In the genomic region with DNA sequence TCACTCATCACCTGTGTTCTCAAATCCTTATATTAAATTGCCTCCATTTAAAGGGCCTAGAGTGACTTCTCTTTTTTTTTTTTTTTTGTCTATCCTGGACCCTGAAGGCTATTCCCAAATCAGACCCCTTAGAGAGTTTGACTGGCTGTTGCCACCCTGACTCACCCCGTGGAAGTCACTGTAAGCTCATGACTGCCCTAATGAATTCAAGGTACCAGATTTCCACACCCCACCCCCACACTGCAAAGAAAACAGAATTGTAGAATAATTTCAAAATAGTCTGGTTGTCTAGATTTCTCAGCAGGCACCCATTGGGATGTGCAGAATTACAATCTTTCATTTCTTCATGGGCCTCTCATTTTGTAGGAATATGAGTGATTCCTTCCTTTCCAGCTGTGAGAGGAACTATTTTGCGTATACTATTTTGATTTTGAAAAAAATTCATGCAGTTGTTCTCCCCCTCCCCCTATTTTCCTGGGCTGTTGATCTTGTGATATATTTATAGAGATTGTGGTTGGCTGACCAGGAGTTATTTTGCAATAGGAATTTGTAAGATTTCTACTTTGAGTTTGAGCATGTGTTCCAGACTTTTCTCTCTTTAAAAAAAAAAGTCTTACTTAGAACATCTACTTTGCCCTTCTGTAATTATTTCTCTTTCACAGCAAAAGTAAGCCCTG, we compare ENCODE assay signal across 10 cellular contexts.
DNase-seq lines count a peak whose midpoint lies in the region; TF ChIP-seq lines count a peak whose summit lies in the region.
"Had no signal": no experiment of that assay in that cellular context is flagged by ENCODE, and none has a peak within 500 bp of the region (broad histone marks: within the 10 kb centered on the region; RNA-seq: fewer than 3 reads in every experiment).

No MANE protein-coding gene starts in this region.

- no peak for TF ChIP-seq EP300 in stomach (IDR thresholded peaks at IDR 0.05)

- TF ChIP-seq POLR2A in stomach (IDR thresholded peaks at IDR 0.05) = no peak

- H3K27ac ChIP-seq in ascending aorta = peak overlapping the region; percentile 77 to 91
- H3K27ac ChIP-seq in hepatocyte = peak overlapping the region; percentile 60
- H3K27ac ChIP-seq in stomach = peak overlapping the region in 3 of 5 donors; percentile 39 to 56 (median 48)
- H3K27ac ChIP-seq in OCI-LY7 (ENCODE audit: low read depth, low read length, poor library complexity, severe bottlenecking) = no peak overlapping the region
- H3K27ac ChIP-seq in CD8-positive, alpha-beta memory T cell (ENCODE audit: low read depth, low read length) = no peak overlapping the region
- H3K27ac ChIP-seq: testis had no signal

- no peaks in the 10 kb centered on the region for H3K27me3 ChIP-seq in ascending aorta
- H3K27me3 ChIP-seq in hepatocyte = no peaks in the 10 kb centered on the region
- H3K27me3 ChIP-seq in stomach = no peaks in the 10 kb centered on the region
- H3K27me3 ChIP-seq in CD8-positive, alpha-beta memory T cell (ENCODE audit: insufficient read depth, low read length, poor library complexity, severe bottlenecking) = no peaks in the 10 kb centered on the region
- H3K27me3 ChIP-seq: testis had no signal

- H3K4me2 ChIP-seq in hepatocyte = no peak overlapping the region
- H3K4me2 ChIP-seq in OCI-LY7 (ENCODE audit: low read length) = no peak overlapping the region

- POLR2A ChIA-PET in OCI-LY7 (lab: Charles Lee) = interaction anchor here (0.7 kb wide), 1 partner anchor 119 kb away, joined by 3 read pairs; no protein-coding TSS in a partner anchor
- POLR2A ChIA-PET in CD8-positive, alpha-beta memory T cell (lab: Charles Lee) = no interaction called here

- H4K20me1 ChIP-seq in hepatocyte (ENCODE audit: insufficient read depth, poor library complexity, severe bottlenecking) (peaks cover 5% of the 10 kb centered on the region), OCI-LY7 (ENCODE audit: insufficient read depth, low read length) (no peaks in the 10 kb centered on the region)

- no peak overlapping the region for H3K27ac Mint-ChIP-seq in CD8-positive, alpha-beta memory T cell
- H3K27ac Mint-ChIP-seq: activated CD8-positive, alpha-beta T cell treated with anti-CD3 and anti-CD28 coated beads, Interleukin-2, amount 10 ng/mL, durations not matched to agents 7 days and 5 days had no signal

- H3K9me2 ChIP-seq in hepatocyte (replicated peaks; ENCODE audit: insufficient read depth) (no peaks in the 10 kb centered on the region), OCI-LY7 (ENCODE audit: insufficient read depth, low read length) (no peaks in the 10 kb centered on the region)

- BruUV-seq in OCI-LY7 (replicated peaks; lab: Mats Ljungman, UMichigan) = no TSS peak

- peaks cover 6 to 11% of the 10 kb centered on the region in 2 donors for H3K27me3 Mint-ChIP-seq in CD8-positive, alpha-beta memory T cell

- CTCF ChIA-PET in OCI-LY7 (lab: Charles Lee; ENCODE audit: unreplicated experiment) = no interaction called here
- CTCF ChIA-PET in CD8-positive, alpha-beta memory T cell (lab: Charles Lee) = no interaction called here

- H3K4me3 ChIP-seq in HFF-Myc (replicated peaks; ENCODE audit: low read depth, low read length) = no peak overlapping the region
- H3K4me3 ChIP-seq in ascending aorta = no peak overlapping the region
- H3K4me3 ChIP-seq in hepatocyte = no peak overlapping the region
- H3K4me3 ChIP-seq in stomach = no peak overlapping the region
- H3K4me3 ChIP-seq in OCI-LY7 (ENCODE audit: low read depth, low read length, poor library complexity, severe bottlenecking) = no peak overlapping the region
- no peak overlapping the region for H3K4me3 ChIP-seq in CD8-positive, alpha-beta memory T cell (ENCODE audit: low read length)
- H3K4me3 ChIP-seq: testis had no signal

- 64% methylated on average over 2 of the region's 2 CpGs for WGBS in hepatocyte (ENCODE audit: low lambda C conversion rate, missing lambda C conversion rate)
- WGBS in stomach, 5 donors = 62 to 77% (median 67%) methylated on average over 2 of the region's 2 CpGs

- H3K36me3 Mint-ChIP-seq in CD8-positive, alpha-beta memory T cell = peaks cover 0 to 2% (median 0%) of the 10 kb centered on the region in 3 donors

- H3K36me3 ChIP-seq in ascending aorta (no peaks in the 10 kb centered on the region), hepatocyte (replicated peaks; ENCODE audit: insufficient read depth, low read depth) (no peaks in the 10 kb centered on the region), stomach (no peaks in the 10 kb centered on the region), OCI-LY7 (ENCODE audit: insufficient read depth, low read length) (no peaks in the 10 kb centered on the region)
- no peaks in the 10 kb centered on the region for H3K36me3 ChIP-seq in CD8-positive, alpha-beta memory T cell (ENCODE audit: insufficient read depth, low read length)

- H3K9me3 ChIP-seq in ascending aorta (no peaks in the 10 kb centered on the region), hepatocyte (ENCODE audit: low read depth) (no peaks in the 10 kb centered on the region), stomach (no peaks in the 10 kb centered on the region), OCI-LY7 (ENCODE audit: low read length) (no peaks in the 10 kb centered on the region)
- H3K9me3 ChIP-seq in CD8-positive, alpha-beta memory T cell (ENCODE audit: low read length) = no peaks in the 10 kb centered on the region
- H3K9me3 ChIP-seq: testis had no signal

- H3K4me3 Mint-ChIP-seq in CD8-positive, alpha-beta memory T cell = no peak overlapping the region
- H3K4me3 Mint-ChIP-seq: activated CD8-positive, alpha-beta T cell treated with anti-CD3 and anti-CD28 coated beads, Interleukin-2, amount 10 ng/mL, durations not matched to agents 7 days and 5 days had no signal

- intact Hi-C loops in ascending aorta (cut with DNase I) = loop anchor here (1.0 to 5.0 kb wide), 4 partner anchors 26 to 78 kb away; partner anchors contain the start of gene ZNF618
- intact Hi-C loops in stomach (cut with DNase I; ENCODE audit: low total_unique reads) = no loop called here
- intact Hi-C loops in OCI-LY7 (cut with micrococcal nuclease; ENCODE audit: unreplicated experiment) = no loop called here

- no peaks in the 10 kb centered on the region for H3K4me1 Mint-ChIP-seq in CD8-positive, alpha-beta memory T cell

- TF ChIP-seq CTCF in HFF-Myc (IDR thresholded peaks at IDR 0.05; ENCODE audit: low read depth, low read length, missing control alignments) = no peak
- TF ChIP-seq CTCF in ascending aorta (IDR thresholded peaks at IDR 0.05) = no peak
- TF ChIP-seq CTCF in hepatocyte (IDR thresholded peaks at IDR 0.05; ENCODE audit: poor library complexity) = no peak
- no peak for TF ChIP-seq CTCF in stomach (IDR thresholded peaks at IDR 0.05)
- no peak for TF ChIP-seq CTCF in OCI-LY7 (conservative IDR thresholded peaks at IDR 0.05; ENCODE audit: low read length)

- H2AFZ ChIP-seq in hepatocyte (no peak overlapping the region), OCI-LY7 (ENCODE audit: low read length) (no peak overlapping the region)

- H3K4me1 ChIP-seq in ascending aorta (peaks cover 9 to 42% of the 10 kb centered on the region in 2 donors), hepatocyte (ENCODE audit: insufficient read depth) (peaks cover 25% of the 10 kb centered on the region), stomach (peaks cover 8 to 42% (median 23%) of the 10 kb centered on the region in 4 donors), OCI-LY7 (ENCODE audit: insufficient read depth, low read length, poor library complexity, severe bottlenecking) (no peaks in the 10 kb centered on the region)
- H3K4me1 ChIP-seq in CD8-positive, alpha-beta memory T cell (ENCODE audit: insufficient read depth, low read length) = no peaks in the 10 kb centered on the region

- peaks cover 53% of the 10 kb centered on the region for H3K79me2 ChIP-seq in hepatocyte
- no peaks in the 10 kb centered on the region for H3K79me2 ChIP-seq in OCI-LY7 (ENCODE audit: insufficient read depth, low read depth, low read length)

- peak; percentile 37 for DNase-seq in HFF-Myc (ENCODE audit: extremely low read depth, low read depth)
- DNase-seq in ascending aorta (ENCODE audit: low spot score in 2 of 2) = peak in 1 of 2 donors; percentile 83
- no peak for DNase-seq in hepatocyte (ENCODE audit: low spot score)
- no peak for DNase-seq in stomach
- no peak for DNase-seq in OCI-LY7 (ENCODE audit: low spot score)
- no peak for DNase-seq in CD8-positive, alpha-beta memory T cell
- no peak for DNase-seq in HuH-7 (ENCODE audit: low spot score)
- DNase-seq in NCI-H2196 (lab: John Stamatoyannopoulos, UW; ENCODE audit: unreplicated experiment) = no peak
- DNase-seq: activated CD8-positive, alpha-beta T cell treated with anti-CD3 and anti-CD28 coated beads, Interleukin-2, amount 10 ng/mL, durations not matched to agents 7 days and 5 days; testis had no signal

- H3K9me3 Mint-ChIP-seq in CD8-positive, alpha-beta memory T cell = no peaks in the 10 kb centered on the region

Comparison
In these comparisons a context has a peak if more than half of its experiments do, and no peak if none do; other contexts are left out.
1. H3K27ac ChIP-seq: peak in ascending aorta (2 of 2), hepatocyte (single experiment) and stomach (3 of 5); none in OCI-LY7 (single experiment) and CD8-positive, alpha-beta memory T cell (single experiment).